8 cellular contexts compared by ENCODE assay signal in the genomic region with DNA sequence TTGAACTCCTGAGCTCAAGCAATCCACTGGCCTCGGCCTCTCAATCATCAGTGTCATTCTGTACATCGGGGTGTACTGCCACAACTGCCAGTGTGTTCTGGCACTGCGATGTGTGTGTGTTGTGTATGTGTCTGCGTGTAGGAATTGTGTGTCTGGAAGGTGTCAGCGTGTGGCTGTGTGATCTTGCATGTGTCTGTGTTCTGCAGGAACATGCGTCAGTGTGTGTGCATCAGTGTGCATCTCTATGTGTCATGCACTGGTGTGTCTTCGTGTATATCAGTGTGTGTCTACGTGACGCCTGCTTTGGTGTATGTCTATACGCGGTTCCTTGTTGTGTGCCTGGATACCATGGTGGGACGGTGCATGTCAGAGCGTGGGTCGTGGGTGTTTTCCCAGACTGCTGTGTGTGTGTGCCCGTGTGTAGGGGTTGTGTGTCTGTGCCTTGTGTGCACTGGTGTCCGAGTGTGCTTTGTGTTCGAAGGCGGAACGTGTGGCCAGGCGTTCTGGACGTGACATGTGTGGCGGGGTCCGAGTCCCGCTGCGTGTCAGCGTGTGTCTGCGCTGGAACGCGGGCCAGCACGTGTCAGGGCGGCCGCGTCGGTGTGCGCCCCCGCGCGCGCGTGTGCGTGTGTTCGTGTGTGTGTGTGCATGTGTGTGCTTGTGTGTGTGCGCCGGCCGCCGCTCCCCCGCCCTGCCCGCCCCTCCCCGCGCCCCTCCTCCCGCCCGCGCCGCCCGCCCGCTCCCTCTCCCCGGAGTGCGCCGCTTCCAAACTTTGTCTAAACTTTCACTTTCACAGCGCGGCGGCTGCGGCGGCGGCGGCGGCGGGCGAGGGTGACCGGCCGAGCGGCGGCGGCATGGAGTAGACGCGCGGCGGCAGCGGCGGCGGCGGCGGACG. TPM values are rescaled to one million over a fixed set of nuclear protein-coding genes. Genes with fewer than 3 reads are reported as not detected.
DNase-seq lines count a peak whose midpoint lies in the region; ATAC-seq and TF ChIP-seq lines count a peak whose summit lies in the region.

A gene (plus strand): TSS at position 775 of the 895 bp plus-strand sequence. CDS start 363 bp downstream, outside the sequence.

- peak within 1 kb of the TSS; percentile 78 for H3K4me3 ChIP-seq in astrocyte of the spinal cord (ENCODE audit: low read depth, low read length)

- intact Hi-C loops in sciatic nerve (cut with DNase I): no loop called here

- DNase-seq in A172 (ENCODE audit: low spot score) (no peak), HCEC 1CT (peak; percentile 53), T1000 (lab: John Stamatoyannopoulos, UW) (peak; percentile 19), astrocyte of the spinal cord (ENCODE audit: low read depth, low spot score) (peak; percentile 64), hypothalamus (lab: John Stamatoyannopoulos, UW) (peak in 26 of 51 donors; percentile 11 to 69 (median 47)), sciatic nerve (ENCODE audit: low spot score) (peak; percentile 86), OCI-M2 (lab: John Stamatoyannopoulos, UW; ENCODE audit: unreplicated experiment) (no peak)

- peak; percentile 39 for ATAC-seq in sciatic nerve
- no peak for ATAC-seq in GM21381 (IDR thresholded peaks at IDR 0.05; ENCODE audit: unreplicated experiment)

- in situ Hi-C loops in astrocyte of the spinal cord (cut with HindIII; ENCODE audit: low sequenced_read_pairs): no loop called here

- TF ChIP-seq CTCF in astrocyte of the spinal cord (IDR thresholded peaks at IDR 0.05; ENCODE audit: low read depth, low read length): no peak

RNA-seq across cellular contexts. Expression of the gene that starts here (rescaled TPM):
- total RNA-seq in A172 (2014; rRNA removed; shearing (Covaris generic)): 17.0 and 25.7 TPM in 2 replicates
- total RNA-seq in sciatic nerve: 131 TPM

Comparison
In these comparisons a context has a peak if more than half of its experiments do, and no peak if none do; other contexts are left out.
1. DNase-seq: peak in HCEC 1CT (single experiment), T1000 (single experiment), astrocyte of the spinal cord (single experiment), hypothalamus (26 of 51) and sciatic nerve (single experiment); none in A172 (single experiment) and OCI-M2 (single experiment).